ENCODE assay signal across 21 cellular contexts in the genomic region with DNA sequence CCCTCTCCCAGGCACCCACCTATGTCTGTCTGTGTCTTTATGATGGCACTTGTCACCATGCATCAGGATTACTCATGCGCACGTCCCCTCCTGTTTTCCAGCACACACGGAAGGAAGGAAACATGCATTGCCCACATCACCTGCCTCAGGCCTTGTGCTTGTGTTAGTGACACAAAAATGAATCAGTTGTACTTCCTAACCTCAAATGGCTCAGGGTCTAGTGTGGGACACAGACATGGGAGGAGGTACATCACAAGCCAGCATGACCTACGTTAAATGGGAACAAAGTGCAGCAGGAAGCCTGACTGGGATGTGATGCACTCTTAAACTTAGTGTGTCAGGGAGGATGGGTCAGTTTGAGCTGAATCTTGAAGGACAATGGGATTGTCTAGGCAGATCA.
"Had no signal": no experiment of that assay in that cellular context is flagged by ENCODE, and none has a peak within 500 bp of the region (broad histone marks: within the 10 kb centered on the region; RNA-seq: fewer than 3 reads in every experiment).

No MANE protein-coding gene starts in this region.

- ATAC-seq: activated CD4-positive, alpha-beta T cell treated with anti-CD3 and anti-CD28 coated beads for 36 hours; activated T-helper 17 cell treated with anti-CD3 and anti-CD28 coated beads, Interleukin-2, amount 50 U/mL, for 72 hours; left lung had no signal

- H3K4me1 Mint-ChIP-seq: activated B cell treated with CpG ODN at 0.5 μM for 24 hours; activated CD4-positive, alpha-beta T cell treated with anti-CD3 and anti-CD28 coated beads for 36 hours; activated naive CD8-positive, alpha-beta T cell treated with anti-CD3 and anti-CD28 coated beads for 36 hours; activated T-helper 17 cell treated with anti-CD3 and anti-CD28 coated beads, Interleukin-2, amount 50 U/mL, for 72 hours; neural crest cell had no signal

- H3K27me3 ChIP-seq: left lung had no signal

- DNase-seq: activated B cell treated with CpG ODN at 0.5 μM for 24 hours; activated CD4-positive, alpha-beta T cell treated with anti-CD3 and anti-CD28 coated beads for 36 hours; activated CD4-positive, alpha-beta T cell treated with anti-CD3 and anti-CD28 coated beads, Interleukin-2, amount 50 U/mL, for 4 hours; activated CD8-positive, alpha-beta memory T cell treated with anti-CD3 and anti-CD28 coated beads for 24 hours; activated CD8-positive, alpha-beta memory T cell treated with anti-CD3 and anti-CD28 coated beads, Interleukin-2, amount 50 U/mL, for 4 hours; activated naive CD4-positive, alpha-beta T cell treated with Interleukin-2 at 50 U/mL for 16 hours; activated naive CD8-positive, alpha-beta T cell treated with anti-CD3 and anti-CD28 coated beads for 36 hours; activated T-cell treated with anti-CD3 and anti-CD28 coated beads, Interleukin-2, amount 50 U/mL, for 24 hours; cerebellar nuclear complex; cortex of kidney; erythroblast; foreskin fibroblast; left lung; stimulated activated CD4-positive, alpha-beta T cell treated with anti-CD3 and anti-CD28 coated beads, Interleukin-4, amount 100 ng/mL, for 24 hours; stimulated activated naive CD4-positive, alpha-beta T cell treated with Interleukin-2 at 50 U/mL for 16 hours; T1000 had no signal

- H3K36me3 Mint-ChIP-seq: activated naive CD8-positive, alpha-beta T cell treated with anti-CD3 and anti-CD28 coated beads for 36 hours; type B pancreatic cell had no signal

- H3K9me3 Mint-ChIP-seq: activated B cell treated with CpG ODN at 0.5 μM for 24 hours; activated naive CD8-positive, alpha-beta T cell treated with anti-CD3 and anti-CD28 coated beads for 36 hours; activated T-cell treated with anti-CD3 and anti-CD28 coated beads, Interleukin-2, amount 50 U/mL, for 24 hours; activated T-helper 17 cell treated with anti-CD3 and anti-CD28 coated beads, Interleukin-2, amount 50 U/mL, for 72 hours; neural crest cell; T-helper 1 cell treated with Interleukin-12 subunit alpha and Interleukin-12 subunit beta and Interleukin-4 antibody, amounts not matched to agents 30 μg/mL and 1 μg/mL, for 36 hours had no signal

- H3K27me3 Mint-ChIP-seq: activated CD4-positive, alpha-beta T cell treated with anti-CD3 and anti-CD28 coated beads for 36 hours had no signal

- H3K27ac ChIP-seq: left lung, thoracic aorta had no signal

- H3K4me3 Mint-ChIP-seq: activated B cell treated with CpG ODN at 0.5 μM for 24 hours; activated CD4-positive, alpha-beta T cell treated with anti-CD3 and anti-CD28 coated beads for 36 hours; activated naive CD8-positive, alpha-beta T cell treated with anti-CD3 and anti-CD28 coated beads for 36 hours; activated T-cell treated with anti-CD3 and anti-CD28 coated beads, Interleukin-2, amount 50 U/mL, for 24 hours; activated T-helper 17 cell treated with anti-CD3 and anti-CD28 coated beads, Interleukin-2, amount 50 U/mL, for 72 hours; neural crest cell; T-helper 1 cell treated with Interleukin-12 subunit alpha and Interleukin-12 subunit beta and Interleukin-4 antibody, amounts not matched to agents 30 μg/mL and 1 μg/mL, for 36 hours; type B pancreatic cell had no signal

- H3K27ac Mint-ChIP-seq: activated B cell treated with CpG ODN at 0.5 μM for 24 hours; activated CD4-positive, alpha-beta T cell treated with anti-CD3 and anti-CD28 coated beads for 36 hours; activated naive CD8-positive, alpha-beta T cell treated with anti-CD3 and anti-CD28 coated beads for 36 hours; activated T-cell treated with anti-CD3 and anti-CD28 coated beads, Interleukin-2, amount 50 U/mL, for 24 hours; activated T-helper 17 cell treated with anti-CD3 and anti-CD28 coated beads, Interleukin-2, amount 50 U/mL, for 72 hours; T-helper 1 cell treated with Interleukin-12 subunit alpha and Interleukin-12 subunit beta and Interleukin-4 antibody, amounts not matched to agents 30 μg/mL and 1 μg/mL, for 36 hours; type B pancreatic cell had no signal

- H3K36me3 ChIP-seq: left lung, thoracic aorta had no signal

- H3K9me3 ChIP-seq: left lung, thoracic aorta had no signal

- H3K4me3 ChIP-seq: left lung, thoracic aorta had no signal
